Comparison of ENCODE assay signal across 24 cellular contexts in the genomic region with DNA sequence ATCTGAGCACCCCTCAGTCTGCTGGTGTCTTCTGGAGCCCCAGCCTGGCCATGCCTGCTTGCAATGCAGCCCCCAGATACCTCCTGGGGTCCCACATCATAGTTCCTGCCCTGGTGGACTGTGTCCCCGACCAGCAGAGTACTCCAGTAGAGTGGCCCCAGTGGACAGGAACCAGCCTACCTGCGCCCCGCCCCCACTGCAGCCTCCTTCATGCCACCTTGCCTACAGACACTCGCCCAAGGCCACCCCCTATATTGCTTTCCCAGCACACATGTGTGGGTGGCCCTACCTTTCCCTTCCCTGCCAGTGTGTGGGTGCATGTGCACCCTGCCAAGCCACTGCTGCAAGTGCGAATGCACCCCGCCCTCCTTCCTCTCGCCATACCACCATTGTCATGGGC.
DNase-seq lines count a peak whose midpoint lies in the region; ATAC-seq, FAIRE-seq and TF ChIP-seq lines count a peak whose summit lies in the region.
"Had no signal": no experiment of that assay in that cellular context is flagged by ENCODE, and none has a peak within 500 bp of the region (broad histone marks: within the 10 kb centered on the region; RNA-seq: fewer than 3 reads in every experiment).

No MANE protein-coding gene starts in this region.

- H3K9ac ChIP-seq in IMR-90 (ENCODE audit: low read depth, low read length) = no peak overlapping the region
- no peak overlapping the region for H3K9ac ChIP-seq in mesenchymal stem cell (ENCODE audit: low read length)
- H3K9ac ChIP-seq: GM23248 had no signal

- H2BK120ac ChIP-seq in IMR-90 (ENCODE audit: low read depth, low read length) (no peak overlapping the region), mesenchymal stem cell (ENCODE audit: low read depth, low read length) (no peak overlapping the region)

- no peak overlapping the region for H4K5ac ChIP-seq in IMR-90 (ENCODE audit: low read depth, low read length)

- peaks cover 40% of the 10 kb centered on the region for H3K4me1 ChIP-seq in A549
- H3K4me1 ChIP-seq in IMR-90 (ENCODE audit: control insufficient read depth, insufficient read depth, low read length) = peaks cover 8% of the 10 kb centered on the region
- H3K4me1 ChIP-seq in mesenchymal stem cell (ENCODE audit: control insufficient read depth, insufficient read depth, low read depth, low read length) = no peaks in the 10 kb centered on the region
- no peaks in the 10 kb centered on the region for H3K4me1 ChIP-seq in upper lobe of right lung

- H3K4me2 ChIP-seq in A549 (no peak overlapping the region), IMR-90 (ENCODE audit: low read depth, low read length) (no peak overlapping the region), mesenchymal stem cell (ENCODE audit: low read length, poor library complexity, severe bottlenecking) (no peak overlapping the region)

- H4K8ac ChIP-seq in IMR-90 (ENCODE audit: low read depth in 2 of 2, low read length in 2 of 2) (no peak overlapping the region), mesenchymal stem cell (ENCODE audit: low read length) (no peak overlapping the region)

- no peak for ATAC-seq in A549
- ATAC-seq in IMR-90 (ENCODE audit: low read depth) = no peak
- peak; percentile 24 for ATAC-seq in upper lobe of right lung
- no peak for ATAC-seq in activated CD4-positive, alpha-beta T cell treated with anti-CD3 and anti-CD28 coated beads for 36 hours
- ATAC-seq in GM21528 (IDR thresholded peaks at IDR 0.05; ENCODE audit: low FRiP score, unreplicated experiment) = no peak
- ATAC-seq: CD8-positive, alpha-beta T cell had no signal

- no peak overlapping the region for H3K23ac ChIP-seq in IMR-90 (ENCODE audit: low read depth, low read length)
- H3K23ac ChIP-seq in mesenchymal stem cell (ENCODE audit: low read length in 2 of 2) = no peak overlapping the region

- no peak overlapping the region; the same call in 1 of the 2 replicates for H2BK20ac ChIP-seq in IMR-90 (ENCODE audit: low read depth, low read length)

- CTCF ChIA-PET in A549 (lab: Yijun Ruan, JAX) (no interaction called here), IMR-90 (lab: Yijun Ruan, JAX) (no interaction called here)
- CTCF ChIA-PET in activated CD4-positive, alpha-beta T cell treated with anti-CD3 and anti-CD28 coated beads for 36 hours (lab: Charles Lee) = no interaction called here

- H3K79me1 ChIP-seq in IMR-90 (ENCODE audit: low read depth in 1 of 2, low read length in 2 of 2) = no peaks in the 10 kb centered on the region
- H3K79me1 ChIP-seq in mesenchymal stem cell (replicated peaks; ENCODE audit: low read length, poor library complexity, severe bottlenecking) = no peaks in the 10 kb centered on the region

- intact Hi-C loops in IMR-90 (cut with micrococcal nuclease) = no loop called here
- intact Hi-C loops in upper lobe of right lung (cut with DNase I) = no loop called here
- intact Hi-C loops in activated CD4-positive, alpha-beta T cell treated with anti-CD3 and anti-CD28 coated beads for 36 hours (cut with DNase I, micrococcal nuclease) = no loop called here

- H3K4me3 ChIP-seq in A549 (no peak overlapping the region), IMR-90 (ENCODE audit: insufficient read depth, low read depth, low read length) (no peak overlapping the region), mesenchymal stem cell (ENCODE audit: insufficient read depth in 1 of 2, low read depth in 1 of 2, low read length in 2 of 2) (no peak overlapping the region), upper lobe of right lung (no peak overlapping the region)
- H3K4me3 ChIP-seq: GM23248 had no signal

- peak overlapping the region in 1 of 2 experiments; percentile 74 for H2BK12ac ChIP-seq in mesenchymal stem cell (ENCODE audit: low read length in 2 of 2)

- peak overlapping the region; percentile 25 for H2AFZ ChIP-seq in IMR-90 (replicated peaks; ENCODE audit: low read length, poor library complexity)
- peak overlapping the region; percentile 4 for H2AFZ ChIP-seq in mesenchymal stem cell (ENCODE audit: low read depth, low read length)
- H2AFZ ChIP-seq: GM23248 had no signal

- TF ChIP-seq CTCF in A549 (IDR thresholded peaks at IDR 0.05) (no peak), IMR-90 (conservative IDR thresholded peaks at IDR 0.05; ENCODE audit: low read depth, low read length) (no peak), upper lobe of right lung (IDR thresholded peaks at IDR 0.05) (no peak)

- H3K27me3 ChIP-seq in IMR-90 (ENCODE audit: control insufficient read depth, insufficient read depth, low read length) (no peaks in the 10 kb centered on the region), mesenchymal stem cell (ENCODE audit: control insufficient read depth in 1 of 2, insufficient read depth in 1 of 2, low read length in 2 of 2) (no peaks in the 10 kb centered on the region), upper lobe of right lung (no peaks in the 10 kb centered on the region)

- H3K4ac ChIP-seq in IMR-90 (ENCODE audit: low read depth, low read length) (no peak overlapping the region; the same call in 1 of the 2 replicates), mesenchymal stem cell (ENCODE audit: low read depth in 1 of 2, low read length in 2 of 2) (no peak overlapping the region)

- H3K4me1 Mint-ChIP-seq in activated CD4-positive, alpha-beta T cell treated with anti-CD3 and anti-CD28 coated beads for 36 hours = peaks cover 16% of the 10 kb centered on the region
- H3K4me1 Mint-ChIP-seq: CD4-positive, CD25-positive, alpha-beta regulatory T cell had no signal

- no peaks in the 10 kb centered on the region for H3K9me3 Mint-ChIP-seq in activated CD4-positive, alpha-beta T cell treated with anti-CD3 and anti-CD28 coated beads for 36 hours (ENCODE audit: low read depth)
- H3K9me3 Mint-ChIP-seq: CD8-positive, alpha-beta T cell had no signal

- H4K91ac ChIP-seq in IMR-90 (ENCODE audit: insufficient read depth, low read depth, low read length) (no peak overlapping the region), mesenchymal stem cell (ENCODE audit: low read length) (peak overlapping the region; percentile 69)

- H2AK9ac ChIP-seq in IMR-90 (replicated peaks; ENCODE audit: low read depth, low read length, poor library complexity) = no peak overlapping the region

- no TSS peak for BruUV-seq in IMR-90 (replicated peaks; lab: Mats Ljungman, UMichigan)

- TF ChIP-seq RAD21 in A549 (conservative IDR thresholded peaks at IDR 0.05 in 1 of 2, IDR thresholded peaks at IDR 0.05 in 1 of 2) (no peak), IMR-90 (IDR thresholded peaks at IDR 0.05; ENCODE audit: low read length) (no peak)

- H3K9me3 ChIP-seq in A549 (peaks cover 38% of the 10 kb centered on the region), IMR-90 (ENCODE audit: control insufficient read depth, insufficient read depth, low read length) (no peaks in the 10 kb centered on the region), mesenchymal stem cell (ENCODE audit: control insufficient read depth, low read length) (no peaks in the 10 kb centered on the region), upper lobe of right lung (no peaks in the 10 kb centered on the region)

- no peak for TF ChIP-seq EP300 in A549 (IDR thresholded peaks at IDR 0.05)

- H3K27me3 Mint-ChIP-seq in activated CD4-positive, alpha-beta T cell treated with anti-CD3 and anti-CD28 coated beads for 36 hours = peaks cover 17% of the 10 kb centered on the region

- H3K27ac ChIP-seq in A549 = peak overlapping the region; percentile 94 to 98
- H3K27ac ChIP-seq in IMR-90 (ENCODE audit: insufficient read depth, low read length) = no peak overlapping the region
- H3K27ac ChIP-seq in mesenchymal stem cell (ENCODE audit: low read length, poor library complexity, severe bottlenecking) = no peak overlapping the region
- H3K27ac ChIP-seq in upper lobe of right lung = no peak overlapping the region
- H3K27ac ChIP-seq: GM23248 had no signal

- no peak for FAIRE-seq in A549 (lab: Jason Lieb, UNC)
- FAIRE-seq: A204.1, D721Med, GM12891, GM18507, H1 had no signal

- H3K36me3 ChIP-seq in IMR-90 (ENCODE audit: control insufficient read depth, insufficient read depth, low read length) (no peaks in the 10 kb centered on the region), mesenchymal stem cell (ENCODE audit: control insufficient read depth in 1 of 2, insufficient read depth in 2 of 2, low read depth in 1 of 2, low read length in 2 of 2) (no peaks in the 10 kb centered on the region), upper lobe of right lung (no peaks in the 10 kb centered on the region)

- no peak overlapping the region for H3K56ac ChIP-seq in IMR-90 (ENCODE audit: extremely low read depth, insufficient read depth, low read length)

- H3K18ac ChIP-seq in IMR-90 (ENCODE audit: low read depth, low read length) (no peak overlapping the region), mesenchymal stem cell (ENCODE audit: low read depth in 1 of 2, low read length in 2 of 2) (no peak overlapping the region)

- 96% methylated on average over 7 of the region's 7 CpGs for WGBS in A549 (ENCODE audit: missing lambda C conversion rate)
- WGBS in IMR-90 (ENCODE audit: extremely low coverage in 2 of 2, insufficient read length in 1 of 2), 2 experiments = 85% methylated on average over 5 of the region's 7 CpGs; no CpG with 5 or more reads in 1 of the 2 experiments
- WGBS in mesenchymal stem cell = 93% methylated on average over 7 of the region's 7 CpGs

- H2BK5ac ChIP-seq in IMR-90 (ENCODE audit: low read depth, low read length, poor library complexity, severe bottlenecking) = no peak overlapping the region
- no peak overlapping the region for H2BK5ac ChIP-seq in mesenchymal stem cell (ENCODE audit: low read depth, low read length, poor library complexity, severe bottlenecking)

- in situ Hi-C loops in IMR-90 (cut with MboI; ENCODE audit: low sequenced_read_pairs) = no loop called here

- H2BK15ac ChIP-seq in IMR-90 (ENCODE audit: low read depth, low read length) (no peak overlapping the region), mesenchymal stem cell (ENCODE audit: low read depth, poor library complexity, severe bottlenecking) (no peak overlapping the region)

- peaks cover 5% of the 10 kb centered on the region; the same call in 1 of the 2 replicates for H3K9me1 ChIP-seq in IMR-90 (ENCODE audit: insufficient read depth, low read length)

- H3K14ac ChIP-seq in IMR-90 (replicated peaks; ENCODE audit: low read depth, low read length) (no peak overlapping the region), mesenchymal stem cell (ENCODE audit: low read length in 2 of 2) (peak overlapping the region in 1 of 2 experiments; percentile 8)

- POLR2A ChIA-PET in A549 (lab: Yijun Ruan, JAX) (no interaction called here), IMR-90 (lab: Charles Lee; ENCODE audit: unreplicated experiment) (no interaction called here)
- POLR2A ChIA-PET in activated CD4-positive, alpha-beta T cell treated with anti-CD3 and anti-CD28 coated beads for 36 hours (lab: Charles Lee) = no interaction called here

- no peak for DNase-seq in A549 (ENCODE audit: low read depth in 1 of 2, low spot score in 1 of 2)
- DNase-seq in IMR-90 = no peak
- no peak for DNase-seq in mesenchymal stem cell
- DNase-seq in upper lobe of right lung = no peak
- DNase-seq in AG20443 (ENCODE audit: low spot score) = no peak
- no peak for DNase-seq in activated CD4-positive, alpha-beta T cell treated with anti-CD3 and anti-CD28 coated beads for 36 hours
- DNase-seq: ACHN; C1 segment of cervical spinal cord; Caco-2; CD4-positive, CD25-positive, alpha-beta regulatory T cell; CD8-positive, alpha-beta T cell; DMS 273 treated with DMSO at 0.1 percent for 48 hours; DMS79; EL; GDM1; GM23248; H7; HCEC 1CT had no signal

- no peak overlapping the region for H2AK5ac ChIP-seq in IMR-90 (ENCODE audit: low read depth, low read length)
- H2AK5ac ChIP-seq in mesenchymal stem cell (ENCODE audit: low read length, severe bottlenecking) = no peak overlapping the region

- dilution Hi-C loops in IMR-90 (cut with HindIII; ENCODE audit: low sequenced_read_pairs, unreplicated experiment) = no loop called here

- no peaks in the 10 kb centered on the region for H4K20me1 ChIP-seq in IMR-90 (ENCODE audit: insufficient read depth, low read length)

- no peak overlapping the region for H3K4me3 Mint-ChIP-seq in activated CD4-positive, alpha-beta T cell treated with anti-CD3 and anti-CD28 coated beads for 36 hours
- H3K4me3 Mint-ChIP-seq: CD4-positive, CD25-positive, alpha-beta regulatory T cell; CD8-positive, alpha-beta T cell had no signal

- H3K36me3 Mint-ChIP-seq in activated CD4-positive, alpha-beta T cell treated with anti-CD3 and anti-CD28 coated beads for 36 hours (ENCODE audit: low read depth) = no peaks in the 10 kb centered on the region
- H3K36me3 Mint-ChIP-seq: CD4-positive, CD25-positive, alpha-beta regulatory T cell; CD8-positive, alpha-beta T cell had no signal

- H3K27ac Mint-ChIP-seq in activated CD4-positive, alpha-beta T cell treated with anti-CD3 and anti-CD28 coated beads for 36 hours = no peak overlapping the region
- H3K27ac Mint-ChIP-seq: CD4-positive, CD25-positive, alpha-beta regulatory T cell; CD8-positive, alpha-beta T cell had no signal

- no peak for TF ChIP-seq POLR2A in A549 (IDR thresholded peaks at IDR 0.05; ENCODE audit: low read length)
- TF ChIP-seq POLR2A in IMR-90 (IDR thresholded peaks at IDR 0.05; ENCODE audit: low read depth, low read length) = no peak

Comparison
In these comparisons a context has a peak if more than half of its experiments do, and no peak if none do; other contexts are left out.
1. H3K27ac ChIP-seq: peak in A549 (2 of 2); none in IMR-90 (single experiment), mesenchymal stem cell (single experiment) and upper lobe of right lung (single experiment).